ENCODE assay signal across 20 cellular contexts in the genomic region with DNA sequence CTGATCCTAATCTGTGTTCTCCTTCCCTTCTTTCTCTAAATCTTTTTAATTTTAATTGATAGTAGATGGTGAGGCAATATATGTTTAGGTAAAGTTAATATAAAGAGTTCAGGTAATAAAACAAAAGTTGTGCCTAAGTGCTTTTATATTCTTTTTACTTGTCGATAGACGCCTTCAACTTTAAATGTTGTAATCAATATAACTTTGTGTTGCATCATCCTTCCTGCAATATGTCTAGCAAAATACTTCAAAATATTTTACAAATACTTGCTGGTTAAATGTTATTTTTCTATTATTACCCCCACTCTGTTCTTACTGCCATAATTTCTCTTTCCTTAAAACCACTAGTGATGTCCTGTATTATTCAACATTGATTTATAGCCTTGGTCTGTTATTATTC.
"Had no signal": no experiment of that assay in that cellular context is flagged by ENCODE, and none has a peak within 500 bp of the region (broad histone marks: within the 10 kb centered on the region; RNA-seq: fewer than 3 reads in every experiment).

No MANE protein-coding gene starts in this region.

- H3K27me3 ChIP-seq: ovary, right lobe of liver, spleen had no signal

- H3K36me3 Mint-ChIP-seq: activated naive CD4-positive, alpha-beta T cell treated with anti-CD3 and anti-CD28 coated beads, Interleukin-2, amount 50 U/mL, for 24 hours; immature natural killer cell; type B pancreatic cell had no signal

- H3K4me3 Mint-ChIP-seq: activated CD8-positive, alpha-beta T cell treated with anti-CD3 and anti-CD28 coated beads for 36 hours; activated naive CD4-positive, alpha-beta T cell treated with anti-CD3 and anti-CD28 coated beads, Interleukin-2, amount 50 U/mL, for 24 hours; central memory CD8-positive, alpha-beta T cell; immature natural killer cell; neural crest cell; stimulated activated naive CD8-positive, alpha-beta T cell treated with anti-CD3 and anti-CD28 coated beads, Interleukin-15, Interleukin-2, amounts not matched to agents 100 ng/mL and 50 ng/mL, for 24 hours; type B pancreatic cell had no signal

- H3K27me3 Mint-ChIP-seq: activated CD8-positive, alpha-beta T cell treated with anti-CD3 and anti-CD28 coated beads for 36 hours; activated naive CD4-positive, alpha-beta T cell treated with anti-CD3 and anti-CD28 coated beads, Interleukin-2, amount 50 U/mL, for 24 hours; central memory CD8-positive, alpha-beta T cell; stimulated activated naive CD8-positive, alpha-beta T cell treated with anti-CD3 and anti-CD28 coated beads, Interleukin-15, Interleukin-2, amounts not matched to agents 100 ng/mL and 50 ng/mL, for 24 hours had no signal

- DNase-seq: activated CD4-positive, alpha-beta T cell treated with anti-CD3 and anti-CD28 coated beads for 48 hours; activated CD8-positive, alpha-beta memory T cell treated with anti-CD3 and anti-CD28 coated beads, Interleukin-2, amount 50 U/mL, for 4 hours; activated CD8-positive, alpha-beta T cell treated with anti-CD3 and anti-CD28 coated beads for 36 hours; activated effector memory CD4-positive, alpha-beta T cell treated with anti-CD3 and anti-CD28 coated beads, Interleukin-2, amount 50 U/mL, for 16 hours; activated T-cell treated with anti-CD3 and anti-CD28 coated beads, Interleukin-2, amount 50 U/mL, for 48 hours; effector CD8-positive, alpha-beta T cell; head of caudate nucleus; immature natural killer cell; left colon; lower lobe of right lung; midbrain; ovary; right lobe of liver; spleen; T-helper 2 cell had no signal

- H3K9me3 ChIP-seq: lower lobe of right lung, ovary, right lobe of liver had no signal

- H3K27ac ChIP-seq: lower lobe of right lung, ovary, right lobe of liver, spleen had no signal

- H3K4me3 ChIP-seq: lower lobe of right lung, ovary, right lobe of liver, spleen had no signal

- H3K4me1 ChIP-seq: lower lobe of right lung, right lobe of liver, spleen had no signal

- H3K4me1 Mint-ChIP-seq: activated naive CD4-positive, alpha-beta T cell treated with anti-CD3 and anti-CD28 coated beads, Interleukin-2, amount 50 U/mL, for 24 hours; central memory CD8-positive, alpha-beta T cell; immature natural killer cell; neural crest cell had no signal

- H3K9me3 Mint-ChIP-seq: activated CD8-positive, alpha-beta T cell treated with anti-CD3 and anti-CD28 coated beads for 36 hours; activated naive CD4-positive, alpha-beta T cell treated with anti-CD3 and anti-CD28 coated beads, Interleukin-2, amount 50 U/mL, for 24 hours; neural crest cell; type B pancreatic cell had no signal

- H3K27ac Mint-ChIP-seq: activated CD8-positive, alpha-beta T cell treated with anti-CD3 and anti-CD28 coated beads for 36 hours; activated naive CD4-positive, alpha-beta T cell treated with anti-CD3 and anti-CD28 coated beads, Interleukin-2, amount 50 U/mL, for 24 hours; immature natural killer cell; stimulated activated naive CD8-positive, alpha-beta T cell treated with anti-CD3 and anti-CD28 coated beads, Interleukin-15, Interleukin-2, amounts not matched to agents 100 ng/mL and 50 ng/mL, for 24 hours; type B pancreatic cell had no signal

- H3K36me3 ChIP-seq: lower lobe of right lung, ovary, right lobe of liver, spleen had no signal
